ENCODE assay signal across 32 cellular contexts in the genomic region with DNA sequence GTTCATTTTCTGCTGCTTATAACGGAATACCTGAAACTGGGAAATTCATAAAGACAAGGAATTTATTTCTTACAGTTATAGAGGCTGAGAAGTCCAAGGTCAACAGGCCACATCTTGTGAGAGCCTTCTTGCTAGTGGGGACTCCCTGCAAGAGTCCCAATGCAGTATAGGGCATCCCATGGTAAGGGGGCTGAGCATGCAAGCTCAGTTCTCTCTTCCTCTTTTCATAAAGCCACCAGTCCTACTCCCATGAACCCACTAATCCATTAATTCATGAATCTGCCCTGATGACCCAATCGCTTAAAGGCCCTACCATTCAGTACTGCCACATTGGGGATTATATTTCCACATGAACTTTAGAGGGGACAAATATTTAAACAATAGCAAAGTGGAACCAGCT. TPM values are rescaled to one million over a fixed set of nuclear protein-coding genes. Genes with fewer than 3 reads are reported as not detected.
"Had no signal": no experiment of that assay in that cellular context is flagged by ENCODE, and none has a peak within 500 bp of the region (broad histone marks: within the 10 kb centered on the region; RNA-seq: fewer than 3 reads in every experiment).

No MANE protein-coding gene starts in this region.

- H3K4me1 ChIP-seq: esophagus muscularis mucosa, right lobe of liver, stomach, thyroid gland had no signal

- H3K27me3 ChIP-seq: esophagus muscularis mucosa, foreskin keratinocyte, heart left ventricle, ovary, right lobe of liver, stomach, thyroid gland, upper lobe of left lung, vagina had no signal

- H3K9me3 ChIP-seq: esophagus muscularis mucosa, ovary, right lobe of liver, stomach, thyroid gland, upper lobe of left lung, vagina had no signal

- ATAC-seq: activated CD8-positive, alpha-beta T cell treated with anti-CD3 and anti-CD28 coated beads for 36 hours; activated naive CD8-positive, alpha-beta T cell treated with anti-CD3 and anti-CD28 coated beads, Interleukin-2, amount 50 U/mL, for 24 hours; activated T-cell treated with anti-CD3 and anti-CD28 coated beads, Interleukin-2, amount 50 U/mL, for 4 hours; activated T-helper 17 cell treated with anti-CD3 and anti-CD28 coated beads, Interleukin-2, amount 50 U/mL, for 72 hours; foreskin keratinocyte; heart left ventricle; left colon; right lobe of liver; WTC11 had no signal

- H3K27ac ChIP-seq: esophagus muscularis mucosa, foreskin keratinocyte, heart left ventricle, ovary, right lobe of liver, stomach, thyroid gland, upper lobe of left lung, vagina had no signal

- H3K4me3 ChIP-seq: esophagus muscularis mucosa, heart left ventricle, ovary, right lobe of liver, stomach, thyroid gland, upper lobe of left lung, vagina had no signal

- H3K36me3 ChIP-seq: esophagus muscularis mucosa, heart left ventricle, ovary, right lobe of liver, stomach, thyroid gland, upper lobe of left lung, vagina had no signal

- DNase-seq: activated CD4-positive, alpha-beta T cell treated with anti-CD3 and anti-CD28 coated beads for 1 hour; activated CD4-positive, alpha-beta T cell treated with anti-CD3 and anti-CD28 coated beads, Interleukin-2, amount 10 ng/mL, durations not matched to agents 7 days and 5 days; activated CD8-positive, alpha-beta T cell treated with anti-CD3 and anti-CD28 coated beads for 36 hours; activated gamma-delta T cell treated with Interleukin-2 at 50 U/mL for 16 hours; activated naive CD8-positive, alpha-beta T cell treated with anti-CD3 and anti-CD28 coated beads, Interleukin-2, amount 50 U/mL, for 24 hours; activated T-cell treated with anti-CD3 and anti-CD28 coated beads, Interleukin-2, amount 50 U/mL, for 4 hours; amygdala; foreskin keratinocyte; heart left ventricle; hypothalamus; immature natural killer cell; kidney; left colon; naive B cell; nephron progenitor cell; ovary; right lobe of liver; stimulated activated CD4-positive, alpha-beta T cell treated with anti-CD3 and anti-CD28 coated beads, Interleukin-12 subunit alpha, Interleukin-12 subunit beta, amount 100 ng/mL, for 4 hours; stimulated activated CD4-positive, alpha-beta T cell treated with anti-CD3 and anti-CD28 coated beads, Interleukin-4, amount 100 ng/mL, for 1 hour; stomach; T1000; thyroid gland; upper lobe of left lung had no signal

RNA-seq across cellular contexts. Expression of a gene that starts 32.8 kb away (rescaled TPM):
- total RNA-seq: activated CD4-positive, alpha-beta T cell treated with anti-CD3 and anti-CD28 coated beads, Interleukin-2, amount 10 ng/mL, durations not matched to agents 7 days and 5 days; activated CD8-positive, alpha-beta T cell treated with anti-CD3 and anti-CD28 coated beads for 36 hours; activated T-cell treated with anti-CD3 and anti-CD28 coated beads, Interleukin-2, amount 50 U/mL, for 4 hours; activated T-helper 17 cell treated with anti-CD3 and anti-CD28 coated beads, Interleukin-2, amount 50 U/mL, for 72 hours; bronchial epithelial cell; esophagus muscularis mucosa; heart left ventricle; liver; mesothelial cell of epicardium; progenitor cell of endocrine pancreas; renal cortical epithelial cell; right lobe of liver; stomach; thyroid gland; upper lobe of left lung; vagina had no signal
